Comparison of ENCODE assay signal across 1 cellular context in genomic region chr6:146891615-146892265, GRCh38.
TF ChIP-seq lines count a peak whose summit lies in the region.

No MANE protein-coding gene starts in this region.

TF ChIP-seq in K562, 482 proteins besides CTCF, POLR2A, EP300 and RAD21 (continued from another document and continues in another):
- TF ChIP-seq CBFA2T2 (conservative IDR thresholded peaks at IDR 0.05) = no peak
- no peak for TF ChIP-seq ZNF3 (CRISPR knock-in tag; IDR thresholded peaks at IDR 0.05)
- peak; percentile 43 for TF ChIP-seq TBP (optimal IDR thresholded peaks at IDR 0.05; ENCODE audit: low read depth, low read length)
- TF ChIP-seq ESRRB (CRISPR knock-in tag; IDR thresholded peaks at IDR 0.05; ENCODE audit: borderline replicate concordance) = 0 out of 2 replicates have a peak, but pooled peaks have one; percentile 33
- no peak for TF ChIP-seq ZNF121 (CRISPR knock-in tag; conservative IDR thresholded peaks at IDR 0.05)
- TF ChIP-seq AFF1 (IDR thresholded peaks at IDR 0.05; ENCODE audit: low read depth in 1 of 2, partially characterized antibody in 2 of 2) = peak in 1 of 2 experiments; percentile 38
- TF ChIP-seq SLC30A9 (CRISPR knock-in tag; IDR thresholded peaks at IDR 0.05) = no peak
- TF ChIP-seq BCL6 (CRISPR knock-in tag; IDR thresholded peaks at IDR 0.05) = 0 out of 2 replicates have a peak, but pooled peaks have one; percentile 38
- TF ChIP-seq FOXK2 (conservative IDR thresholded peaks at IDR 0.05 in 1 of 2, IDR thresholded peaks at IDR 0.05 in 1 of 2; ENCODE audit: low read depth in 2 of 2) = no peak
- TF ChIP-seq PHF20 (IDR thresholded peaks at IDR 0.05; ENCODE audit: partially characterized antibody) = no peak
- no peak for TF ChIP-seq RBM22 (IDR thresholded peaks at IDR 0.05; ENCODE audit: low read depth, low read length, poor library complexity, severe bottlenecking)
- TF ChIP-seq TEAD1 (CRISPR knock-in tag; IDR thresholded peaks at IDR 0.05) = 0 out of 4 replicates have a peak, but pooled peaks of 1 of the 2 experiments have one; percentile 3
- TF ChIP-seq TRIM25 (IDR thresholded peaks at IDR 0.05; ENCODE audit: borderline replicate concordance) = no peak
- peak; percentile 72 for TF ChIP-seq ZNF395 (CRISPR knock-in tag; IDR thresholded peaks at IDR 0.05)
- peak in 1 of 2 experiments; percentile 25; a peak in 2 of 4 replicates for TF ChIP-seq FOXA3 (CRISPR knock-in tag; conservative IDR thresholded peaks at IDR 0.05 in 1 of 2, IDR thresholded peaks at IDR 0.05 in 1 of 2)
- no peak for TF ChIP-seq TCF7L2 (IDR thresholded peaks at IDR 0.05; ENCODE audit: low read depth, low read length)
- TF ChIP-seq NFXL1 (CRISPR knock-in tag; IDR thresholded peaks at IDR 0.05) = 0 out of 2 replicates have a peak, but pooled peaks have one; percentile 27
- 0 out of 2 replicates have a peak, but pooled peaks have one; percentile 17 for TF ChIP-seq ZNF766 (CRISPR knock-in tag; conservative IDR thresholded peaks at IDR 0.05)
- peak; percentile 42; the same call in 1 of the 2 replicates for TF ChIP-seq CUX1 (CRISPR knock-in tag; IDR thresholded peaks at IDR 0.05)
- no peak for TF ChIP-seq ARID1B (IDR thresholded peaks at IDR 0.05)
- peak; percentile 83; the same call in 1 of the 2 replicates for TF ChIP-seq ELK3 (CRISPR knock-in tag; IDR thresholded peaks at IDR 0.05)
- no peak for TF ChIP-seq CHD7 (IDR thresholded peaks at IDR 0.05; ENCODE audit: low read depth, low read length)
- TF ChIP-seq CBX3 (IDR thresholded peaks at IDR 0.05; ENCODE audit: borderline replicate concordance in 1 of 2, low read length in 2 of 2) = no peak
- no peak for TF ChIP-seq HCFC1 (IDR thresholded peaks at IDR 0.05; ENCODE audit: low read depth, low read length)
